Comparison of ENCODE assay signal across 9 cellular contexts in genomic region chr7:129368389-129368986, GRCh38.
A peak's percentile ranks its signal among the peaks of the same experiment; 100 is the strongest.
DNase-seq lines count a peak whose midpoint lies in the region; ATAC-seq and TF ChIP-seq lines count a peak whose summit lies in the region.
"Had no signal": no experiment of that assay in that cellular context is flagged by ENCODE, and none has a peak within 500 bp of the region (broad histone marks: within the 10 kb centered on the region; RNA-seq: fewer than 3 reads in every experiment).

No MANE protein-coding gene starts in this region.

- H3K9me3 Mint-ChIP-seq in activated naive CD4-positive, alpha-beta T cell treated with anti-CD3 and anti-CD28 coated beads for 36 hours: no peaks in the 10 kb centered on the region
- no peaks in the 10 kb centered on the region for H3K9me3 Mint-ChIP-seq in dendritic cell treated with granulocyte-macrophage colony-stimulating factor and Interleukin-4, amounts not matched to agents 40 ng/mL and 50 ng/mL, for 4 days
- H3K9me3 Mint-ChIP-seq: brain had no signal

- H3K36me3 Mint-ChIP-seq in activated naive CD4-positive, alpha-beta T cell treated with anti-CD3 and anti-CD28 coated beads for 36 hours (ENCODE audit: low read depth): no peaks in the 10 kb centered on the region
- no peaks in the 10 kb centered on the region for H3K36me3 Mint-ChIP-seq in dendritic cell treated with granulocyte-macrophage colony-stimulating factor and Interleukin-4, amounts not matched to agents 40 ng/mL and 50 ng/mL, for 4 days (ENCODE audit: low read depth)
- H3K36me3 Mint-ChIP-seq: brain had no signal

- H3K27me3 Mint-ChIP-seq in activated naive CD4-positive, alpha-beta T cell treated with anti-CD3 and anti-CD28 coated beads for 36 hours (ENCODE audit: low read depth): no peaks in the 10 kb centered on the region
- no peaks in the 10 kb centered on the region for H3K27me3 Mint-ChIP-seq in dendritic cell treated with granulocyte-macrophage colony-stimulating factor and Interleukin-4, amounts not matched to agents 40 ng/mL and 50 ng/mL, for 4 days
- H3K27me3 Mint-ChIP-seq: brain had no signal

- TF ChIP-seq POLR2A in tibial nerve (IDR thresholded peaks at IDR 0.05): no peak

- no peaks in the 10 kb centered on the region for H3K9me3 ChIP-seq in tibial nerve

- H3K27ac ChIP-seq in tibial nerve: peak overlapping the region in 3 of 4 donors; percentile 26 to 46 (median 43)

- no peak for TF ChIP-seq CTCF in tibial nerve (IDR thresholded peaks at IDR 0.05)

- no peak for TF ChIP-seq EP300 in tibial nerve (IDR thresholded peaks at IDR 0.05)

- peak overlapping the region in 2 of 4 donors; percentile 6 to 27 for H3K4me3 ChIP-seq in tibial nerve

- 39 to 47% methylated on average over 7 of the region's 7 CpGs for WGBS in tibial nerve, 2 donors

- no peaks in the 10 kb centered on the region for H3K36me3 ChIP-seq in tibial nerve

- CTCF ChIA-PET in activated naive CD4-positive, alpha-beta T cell treated with anti-CD3 and anti-CD28 coated beads for 36 hours (lab: Charles Lee): interaction anchor here (0.6 to 4.8 kb wide), 39 partner anchors 9 to 641 kb away, joined by 3 to 116 read pairs (median 6); partner anchors contain the start of gene STRIP2

- H3K4me1 Mint-ChIP-seq in activated naive CD4-positive, alpha-beta T cell treated with anti-CD3 and anti-CD28 coated beads for 36 hours (ENCODE audit: low read depth): peaks cover 50% of the 10 kb centered on the region
- H3K4me1 Mint-ChIP-seq in dendritic cell treated with granulocyte-macrophage colony-stimulating factor and Interleukin-4, amounts not matched to agents 40 ng/mL and 50 ng/mL, for 4 days (ENCODE audit: low read depth): peaks cover 18% of the 10 kb centered on the region

- H3K27ac Mint-ChIP-seq in activated naive CD4-positive, alpha-beta T cell treated with anti-CD3 and anti-CD28 coated beads for 36 hours: peak overlapping the region; percentile 94
- peak overlapping the region; percentile 41 for H3K27ac Mint-ChIP-seq in dendritic cell treated with granulocyte-macrophage colony-stimulating factor and Interleukin-4, amounts not matched to agents 40 ng/mL and 50 ng/mL, for 4 days

- peak; percentile 46 for ATAC-seq in HG03097 (IDR thresholded peaks at IDR 0.05; ENCODE audit: low FRiP score, unreplicated experiment)

- intact Hi-C loops in activated naive CD4-positive, alpha-beta T cell treated with anti-CD3 and anti-CD28 coated beads for 36 hours (cut with micrococcal nuclease): loop anchor here (1.0 to 2.0 kb wide), 11 partner anchors 8 to 642 kb away; partner anchors contain the start of genes AHCYL2, NRF1 and STRIP2
- intact Hi-C loops in dendritic cell treated with granulocyte-macrophage colony-stimulating factor and Interleukin-4, amounts not matched to agents 40 ng/mL and 50 ng/mL, for 4 days (cut with micrococcal nuclease): loop anchor here (5.0 kb wide), 1 partner anchor 274 kb away; no protein-coding TSS in a partner anchor

- H3K4me3 Mint-ChIP-seq in activated naive CD4-positive, alpha-beta T cell treated with anti-CD3 and anti-CD28 coated beads for 36 hours: peak overlapping the region; percentile 63
- no peak overlapping the region for H3K4me3 Mint-ChIP-seq in dendritic cell treated with granulocyte-macrophage colony-stimulating factor and Interleukin-4, amounts not matched to agents 40 ng/mL and 50 ng/mL, for 4 days

- DNase-seq in activated naive CD4-positive, alpha-beta T cell treated with anti-CD3 and anti-CD28 coated beads for 36 hours: peak; percentile 41
- DNase-seq in activated naive CD4-positive, alpha-beta T cell treated with anti-CD3 and anti-CD28 coated beads, Interleukin-2, amount 50 U/mL, for 16 hours: no peak
- DNase-seq in tibial nerve (ENCODE audit: low spot score in 2 of 2) (no peak), HT-29 (ENCODE audit: low spot score) (no peak), T1000 (lab: John Stamatoyannopoulos, UW) (no peak), NCI-H748 (lab: John Stamatoyannopoulos, UW; ENCODE audit: unreplicated experiment) (no peak)

- H3K4me1 ChIP-seq in tibial nerve: peaks cover 0 to 22% (median 7%) of the 10 kb centered on the region in 4 donors

- H3K27me3 ChIP-seq in tibial nerve: no peaks in the 10 kb centered on the region
